Comparison of ENCODE assay signal across 1 cellular context in genomic region chr9:128056887-128057723, GRCh38.
TF ChIP-seq lines count a peak whose summit lies in the region.

No MANE protein-coding gene starts in this region.

TF ChIP-seq in H1, 55 proteins besides CTCF, POLR2A, EP300 and RAD21 (continued from another document):
- no peak for TF ChIP-seq SAP30 (IDR thresholded peaks at IDR 0.05; ENCODE audit: insufficient read depth, insufficient replicate concordance, low read length)
- no peak for TF ChIP-seq MAX (IDR thresholded peaks at IDR 0.05)
- TF ChIP-seq ASH2L (IDR thresholded peaks at IDR 0.05; ENCODE audit: low read length), result no peak
- TF ChIP-seq RBBP5 (IDR thresholded peaks at IDR 0.05; ENCODE audit: borderline replicate concordance, low read depth, low read length), result no peak
- TF ChIP-seq SP4 (IDR thresholded peaks at IDR 0.05; ENCODE audit: low read length), result no peak
- no peak for TF ChIP-seq CBX8 (IDR thresholded peaks at IDR 0.05; ENCODE audit: borderline replicate concordance, low read depth, low read length)
- no peak for TF ChIP-seq GABPA (IDR thresholded peaks at IDR 0.05; ENCODE audit: borderline replicate concordance, insufficient read depth, low read length)
- TF ChIP-seq BCL11A (IDR thresholded peaks at IDR 0.05; ENCODE audit: low read depth in 2 of 2, low read length in 2 of 2), result no peak
- TF ChIP-seq TCF12 (IDR thresholded peaks at IDR 0.05; ENCODE audit: low read depth, low read length), result no peak
- TF ChIP-seq ZNF274 (IDR thresholded peaks at IDR 0.05; ENCODE audit: borderline replicate concordance, extremely low read depth, low read length), result no peak
